1 cellular context compared by ENCODE assay signal in the genomic region with DNA sequence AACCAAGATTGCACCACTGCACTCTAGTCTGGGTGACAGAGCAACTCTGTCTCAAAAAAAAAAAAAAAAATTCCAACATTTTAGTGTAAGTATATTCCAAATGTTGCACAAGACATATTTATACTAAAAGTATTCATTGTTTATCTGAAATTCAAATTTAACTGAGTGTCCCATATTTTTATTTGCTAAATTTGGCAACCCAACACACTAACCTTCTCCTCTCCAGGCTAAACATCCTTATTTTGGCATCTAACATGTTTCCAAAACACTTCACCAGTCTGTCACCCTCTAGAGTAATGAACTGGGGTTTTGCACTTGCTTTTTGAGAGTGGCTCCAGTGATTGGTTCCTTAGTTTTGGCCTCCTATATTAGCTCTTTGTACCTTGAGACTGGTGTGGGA.
TF ChIP-seq lines count a peak whose summit lies in the region.

No MANE protein-coding gene starts in this region.

TF ChIP-seq in IMR-90, 13 proteins besides CTCF, POLR2A, EP300 and RAD21 (continued from another document):
- TF ChIP-seq, protein P1, sequence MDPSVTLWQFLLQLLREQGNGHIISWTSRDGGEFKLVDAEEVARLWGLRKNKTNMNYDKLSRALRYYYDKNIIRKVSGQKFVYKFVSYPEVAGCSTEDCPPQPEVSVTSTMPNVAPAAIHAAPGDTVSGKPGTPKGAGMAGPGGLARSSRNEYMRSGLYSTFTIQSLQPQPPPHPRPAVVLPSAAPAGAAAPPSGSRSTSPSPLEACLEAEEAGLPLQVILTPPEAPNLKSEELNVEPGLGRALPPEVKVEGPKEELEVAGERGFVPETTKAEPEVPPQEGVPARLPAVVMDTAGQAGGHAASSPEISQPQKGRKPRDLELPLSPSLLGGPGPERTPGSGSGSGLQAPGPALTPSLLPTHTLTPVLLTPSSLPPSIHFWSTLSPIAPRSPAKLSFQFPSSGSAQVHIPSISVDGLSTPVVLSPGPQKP (IDR thresholded peaks at IDR 0.05; ENCODE audit: borderline replicate concordance, low read depth, low read length), result no peak
